In the genomic region with DNA sequence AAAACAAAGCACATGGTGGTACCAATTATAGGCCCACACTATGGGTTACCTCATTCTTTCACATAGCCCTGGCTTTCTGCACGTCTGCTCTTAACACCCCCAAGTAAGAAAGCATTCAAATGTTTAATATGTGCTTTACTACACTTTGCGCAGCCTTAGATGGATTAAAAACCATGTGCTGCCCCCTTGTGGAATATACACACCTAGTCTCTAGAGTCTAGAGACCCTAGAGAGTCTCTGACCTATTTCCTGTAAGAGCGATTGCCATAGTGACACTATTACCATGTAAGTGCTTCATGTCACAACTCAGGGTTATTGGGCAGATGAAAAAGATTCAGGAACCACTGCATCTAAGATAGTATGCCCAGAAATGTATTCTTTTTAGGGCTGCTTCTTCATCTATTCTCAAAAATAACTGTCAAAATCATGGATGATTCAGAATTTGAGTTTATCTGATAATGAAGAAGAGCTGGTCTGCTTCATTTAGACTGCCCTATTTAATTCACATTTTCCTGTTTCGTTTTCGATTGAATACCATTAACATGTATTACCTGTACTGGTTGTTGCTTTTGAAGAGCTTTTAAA, we compare ENCODE assay signal across 9 cellular contexts.
DNase-seq lines count a peak whose midpoint lies in the region; ATAC-seq, FAIRE-seq and TF ChIP-seq lines count a peak whose summit lies in the region.
"Had no signal": no experiment of that assay in that cellular context is flagged by ENCODE, and none has a peak within 500 bp of the region (broad histone marks: within the 10 kb centered on the region; RNA-seq: fewer than 3 reads in every experiment).

No MANE protein-coding gene starts in this region.

- no peak overlapping the region for H3K9ac ChIP-seq in adipocyte (ENCODE audit: low read length)
- H3K9ac ChIP-seq in HepG2 (ENCODE audit: insufficient read depth, low read depth, low read length) = no peak overlapping the region

- peak; percentile 58 for TF ChIP-seq CTCF in HepG2 (CRISPR knock-in tag; IDR thresholded peaks at IDR 0.05)

- ATAC-seq in GM21423 (IDR thresholded peaks at IDR 0.05; ENCODE audit: unreplicated experiment) = peak; percentile 86
- ATAC-seq in HG03558 (IDR thresholded peaks at IDR 0.05; ENCODE audit: extremely low read depth, unreplicated experiment) = peak; percentile 86
- peak; percentile 98 for ATAC-seq in HepG2

- no peak overlapping the region for H3K4me2 ChIP-seq in HepG2 (ENCODE audit: low read depth, low read length)

- in situ Hi-C loops in HepG2 (cut with HindIII; ENCODE audit: extremely low pct_ligation_motif_present, low pct_unique_long_range_greater_than_20kb) = no loop called here

- H3K36me3 Mint-ChIP-seq in activated T-cell treated with anti-CD3 and anti-CD28 coated beads, Interleukin-2, amount 50 U/mL, for 24 hours (ENCODE audit: low read depth) = no peaks in the 10 kb centered on the region

- H3K27me3 ChIP-seq in adipocyte (replicated peaks; ENCODE audit: control insufficient read depth, insufficient read depth, low read length) = no peaks in the 10 kb centered on the region
- H3K27me3 ChIP-seq in HepG2 (ENCODE audit: control insufficient read depth in 1 of 2, insufficient read depth in 2 of 2, low read length in 2 of 2) = no peaks in the 10 kb centered on the region

- intact Hi-C loops in HepG2 (cut with micrococcal nuclease; ENCODE audit: unreplicated experiment) = no loop called here

- H3K4me3 ChIP-seq in adipocyte (ENCODE audit: low read length) (no peak overlapping the region), HepG2 (replicated peaks in 1 of 3; ENCODE audit: insufficient read depth in 1 of 3, low read depth in 2 of 3, low read length in 3 of 3) (no peak overlapping the region)

- no peak for TF ChIP-seq RAD21 in HepG2 (CRISPR knock-in tag; IDR thresholded peaks at IDR 0.05)

- H3K27ac Mint-ChIP-seq in activated T-cell treated with anti-CD3 and anti-CD28 coated beads, Interleukin-2, amount 50 U/mL, for 24 hours = no peak overlapping the region

- no peaks in the 10 kb centered on the region for H4K20me1 ChIP-seq in HepG2 (ENCODE audit: insufficient read depth, low read length)

- FAIRE-seq in HepG2 (lab: Jason Lieb, UNC) = no peak

- no peak overlapping the region for H3K27ac ChIP-seq in HepG2 (ENCODE audit: extremely low read length, insufficient read depth, low read length)
- H3K27ac ChIP-seq: epithelial cell of prostate had no signal

- TF ChIP-seq EP300 in HepG2 (IDR thresholded peaks at IDR 0.05; ENCODE audit: low read depth in 2 of 2, low read length in 2 of 2) (no peak), HepG2 (CRISPR knock-in tag; IDR thresholded peaks at IDR 0.05; ENCODE audit: borderline replicate concordance) (no peak)

- POLR2A ChIA-PET in HepG2 (lab: Yijun Ruan, JAX) = no interaction called here

- H3K9me3 ChIP-seq in adipocyte (ENCODE audit: control insufficient read depth, low read length) = no peaks in the 10 kb centered on the region
- no peaks in the 10 kb centered on the region for H3K9me3 ChIP-seq in HepG2 (ENCODE audit: low read length)

- no peak overlapping the region for H2AFZ ChIP-seq in HepG2 (ENCODE audit: low read length)

- no TSS peak for BruUV-seq in HepG2 (replicated peaks; lab: Mats Ljungman, UMichigan)

- CTCF ChIA-PET in HepG2 (lab: Yijun Ruan, JAX; ENCODE audit: low intra/inter-chr PET ratio, low total read pairs) = no interaction called here

- H3K4me1 ChIP-seq in adipocyte (ENCODE audit: control insufficient read depth, insufficient read depth, low read length) (no peaks in the 10 kb centered on the region), HepG2 (ENCODE audit: insufficient read depth, low read length) (no peaks in the 10 kb centered on the region)

- TF ChIP-seq POLR2A in HepG2 (IDR thresholded peaks at IDR 0.05; ENCODE audit: insufficient read depth in 1 of 2, low read depth in 2 of 2, low read length in 2 of 2) = no peak

- 16% methylated on average over 5 of the region's 5 CpGs for WGBS in HepG2 (ENCODE audit: low lambda C conversion rate)

- DNase-seq in activated T-cell treated with anti-CD3 and anti-CD28 coated beads for 4 hours (peak; percentile 5), NCI-H748 (lab: John Stamatoyannopoulos, UW; ENCODE audit: unreplicated experiment) (peak; percentile 82), adipocyte (ENCODE audit: low read depth) (peak; percentile 60), HepG2 (ENCODE audit: low spot score) (peak; percentile 36), GM19240 (ENCODE audit: insufficient read length, low spot score) (no peak)
- no peak for DNase-seq in activated T-cell treated with anti-CD3 and anti-CD28 coated beads, Interleukin-2, amount 50 U/mL, for 24 hours

- H3K79me2 ChIP-seq in HepG2 (ENCODE audit: insufficient read depth, low read length) = no peaks in the 10 kb centered on the region

- H3K4me3 Mint-ChIP-seq in activated T-cell treated with anti-CD3 and anti-CD28 coated beads, Interleukin-2, amount 50 U/mL, for 24 hours = no peak overlapping the region

- peaks cover 5% of the 10 kb centered on the region for H3K4me1 Mint-ChIP-seq in activated T-cell treated with anti-CD3 and anti-CD28 coated beads, Interleukin-2, amount 50 U/mL, for 24 hours (ENCODE audit: low read depth)

- no peaks in the 10 kb centered on the region for H3K9me3 Mint-ChIP-seq in activated T-cell treated with anti-CD3 and anti-CD28 coated beads, Interleukin-2, amount 50 U/mL, for 24 hours

- H3K36me3 ChIP-seq in adipocyte (ENCODE audit: control insufficient read depth, insufficient read depth, low read length, severe bottlenecking) (no peaks in the 10 kb centered on the region), HepG2 (replicated peaks in 1 of 2; ENCODE audit: control insufficient read depth in 1 of 2, insufficient read depth in 2 of 2, low read length in 2 of 2) (no peaks in the 10 kb centered on the region)

- no peaks in the 10 kb centered on the region for H3K27me3 Mint-ChIP-seq in activated T-cell treated with anti-CD3 and anti-CD28 coated beads, Interleukin-2, amount 50 U/mL, for 24 hours

TF ChIP-seq in HepG2, 621 proteins besides CTCF, POLR2A, EP300 and RAD21:
- TF ChIP-seq STAG1 (CRISPR knock-in tag; IDR thresholded peaks at IDR 0.05) = peak; percentile 37
- no peak for TF ChIP-seq ZNF577 (CRISPR knock-in tag; IDR thresholded peaks at IDR 0.05; ENCODE audit: borderline replicate concordance, low read depth)
- no peak for TF ChIP-seq ZNF367 (CRISPR knock-in tag; IDR thresholded peaks at IDR 0.05; ENCODE audit: borderline replicate concordance)
- TF ChIP-seq SMC3 (IDR thresholded peaks at IDR 0.05; ENCODE audit: low read length) = peak; percentile 21; the same call in 1 of the 2 replicates
- TF ChIP-seq, protein P1, sequence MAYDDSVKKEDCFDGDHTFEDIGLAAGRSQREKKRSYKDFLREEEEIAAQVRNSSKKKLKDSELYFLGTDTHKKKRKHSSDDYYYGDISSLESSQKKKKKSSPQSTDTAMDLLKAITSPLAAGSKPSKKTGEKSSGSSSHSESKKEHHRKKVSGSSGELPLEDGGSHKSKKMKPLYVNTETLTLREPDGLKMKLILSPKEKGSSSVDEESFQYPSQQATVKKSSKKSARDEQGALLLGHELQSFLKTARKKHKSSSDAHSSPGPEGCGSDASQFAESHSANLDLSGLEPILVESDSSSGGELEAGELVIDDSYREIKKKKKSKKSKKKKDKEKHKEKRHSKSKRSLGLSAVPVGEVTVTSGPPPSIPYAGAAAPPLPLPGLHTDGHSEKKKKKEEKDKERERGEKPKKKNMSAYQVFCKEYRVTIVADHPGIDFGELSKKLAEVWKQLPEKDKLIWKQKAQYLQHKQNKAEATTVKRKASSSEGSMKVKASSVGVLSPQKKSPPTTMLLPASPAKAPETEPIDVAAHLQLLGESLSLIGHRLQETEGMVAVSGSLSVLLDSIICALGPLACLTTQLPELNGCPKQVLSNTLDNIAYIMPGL (CRISPR knock-in tag; IDR thresholded peaks at IDR 0.05; ENCODE audit: borderline replicate concordance in 1 of 2, low read depth in 1 of 2) = no peak
- TF ChIP-seq, protein P2, sequence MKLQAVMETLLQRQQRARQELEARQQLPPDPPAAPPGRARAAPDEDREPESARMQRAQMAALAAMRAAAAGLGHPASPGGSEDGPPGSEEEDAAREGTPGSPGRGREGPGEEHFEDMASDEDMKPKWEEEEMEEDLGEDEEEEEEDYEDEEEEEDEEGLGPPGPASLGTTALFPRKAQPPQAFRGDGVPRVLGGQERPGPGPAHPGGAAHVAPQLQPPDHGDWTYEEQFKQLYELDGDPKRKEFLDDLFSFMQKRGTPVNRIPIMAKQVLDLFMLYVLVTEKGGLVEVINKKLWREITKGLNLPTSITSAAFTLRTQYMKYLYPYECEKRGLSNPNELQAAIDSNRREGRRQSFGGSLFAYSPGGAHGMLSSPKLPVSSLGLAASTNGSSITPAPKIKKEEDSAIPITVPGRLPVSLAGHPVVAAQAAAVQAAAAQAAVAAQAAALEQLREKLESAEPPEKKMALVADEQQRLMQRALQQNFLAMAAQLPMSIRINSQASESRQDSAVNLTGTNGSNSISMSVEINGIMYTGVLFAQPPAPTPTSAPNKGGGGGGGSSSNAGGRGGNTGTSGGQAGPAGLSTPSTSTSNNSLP (IDR thresholded peaks at IDR 0.05; ENCODE audit: low read depth, low read length) = 0 out of 2 replicates have a peak, but pooled peaks have one; percentile 23

Comparison
In these comparisons a context has a peak if more than half of its experiments do, and no peak if none do; other contexts are left out.
1. DNase-seq: peak in activated T-cell treated with anti-CD3 and anti-CD28 coated beads for 4 hours (single experiment), NCI-H748 (single experiment), adipocyte (single experiment) and HepG2 (single experiment); none in activated T-cell treated with anti-CD3 and anti-CD28 coated beads, Interleukin-2, amount 50 U/mL, for 24 hours (single experiment) and GM19240 (single experiment).
2. Peak in every context shown above with its lines, with median percentiles within 50 percentile points of each other: ATAC-seq.